In the genomic region with DNA sequence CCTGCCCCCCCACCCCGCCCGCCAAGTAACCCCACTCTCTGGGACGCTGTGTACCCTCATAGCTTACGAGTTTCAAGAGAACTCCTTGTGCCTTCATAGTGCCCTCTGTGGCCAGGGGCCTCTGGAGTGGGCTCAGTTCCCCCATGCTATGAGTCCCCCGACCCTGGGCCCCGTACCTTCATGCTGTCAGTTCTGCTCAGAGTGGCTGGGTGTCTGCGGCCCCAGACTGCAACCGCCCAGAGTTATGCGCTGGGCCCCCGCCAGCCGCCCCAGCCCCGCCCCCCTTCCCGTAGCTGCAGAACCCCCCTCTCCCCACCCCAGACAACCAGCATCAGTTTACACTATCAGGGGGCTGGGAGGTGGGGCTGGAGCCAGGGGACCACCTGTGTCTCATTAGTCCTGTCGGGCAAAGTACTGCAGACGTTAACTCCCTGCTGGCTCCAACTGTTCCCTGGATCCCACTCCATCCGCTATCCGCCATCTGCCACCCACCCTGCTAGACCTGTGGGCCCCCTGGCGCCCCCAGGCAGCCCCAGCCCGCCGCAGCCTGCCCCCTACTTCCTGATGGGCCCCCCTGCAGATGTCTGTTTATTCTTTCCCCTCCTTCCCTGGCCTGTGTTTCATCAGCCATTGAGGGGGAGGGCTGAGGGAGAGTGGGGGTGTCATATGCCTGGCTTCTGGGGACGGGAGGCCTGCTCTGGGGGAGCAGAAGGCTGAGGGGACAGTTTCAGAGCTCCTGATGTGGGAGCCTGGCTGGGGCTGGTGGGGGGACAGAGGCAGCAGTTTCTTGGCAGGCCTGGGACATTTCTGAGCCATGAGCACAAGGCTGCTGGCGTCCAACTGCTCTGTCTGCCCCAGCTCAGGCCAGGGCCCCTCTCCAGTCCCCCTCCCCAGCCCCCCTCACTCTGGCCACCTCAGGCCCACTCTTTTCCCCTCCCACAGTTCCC, we compare ENCODE assay signal across 9 cellular contexts. TPM values are rescaled to one million over a fixed set of nuclear protein-coding genes. Genes with fewer than 3 reads are reported as not detected.
A peak's percentile ranks its signal among the peaks of the same experiment; 100 is the strongest.
DNase-seq lines count a peak whose midpoint lies in the region; ATAC-seq, FAIRE-seq and TF ChIP-seq lines count a peak whose summit lies in the region.
"Had no signal": no experiment of that assay in that cellular context is flagged by ENCODE, and none has a peak within 500 bp of the region (broad histone marks: within the 10 kb centered on the region; RNA-seq: fewer than 3 reads in every experiment).

A gene with protein sequence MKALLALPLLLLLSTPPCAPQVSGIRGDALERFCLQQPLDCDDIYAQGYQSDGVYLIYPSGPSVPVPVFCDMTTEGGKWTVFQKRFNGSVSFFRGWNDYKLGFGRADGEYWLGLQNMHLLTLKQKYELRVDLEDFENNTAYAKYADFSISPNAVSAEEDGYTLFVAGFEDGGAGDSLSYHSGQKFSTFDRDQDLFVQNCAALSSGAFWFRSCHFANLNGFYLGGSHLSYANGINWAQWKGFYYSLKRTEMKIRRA (minus strand): TSS at position 217 of the 947 bp plus-strand sequence. CDS start 35 bp downstream, at position 182.

- no peak within 1 kb of the TSS for H3K27ac ChIP-seq in PC-9

- ATAC-seq in omental fat pad (ENCODE audit: low FRiP score) (peak; percentile 47), HG03095 (IDR thresholded peaks at IDR 0.05; ENCODE audit: unreplicated experiment) (no peak), GM21367 (IDR thresholded peaks at IDR 0.05; ENCODE audit: unreplicated experiment) (no peak)

- BruUV-seq in PC-9 (replicated peaks; lab: Mats Ljungman, UMichigan), result no TSS peak

- H3K36me3 ChIP-seq in PC-9 (ENCODE audit: low read depth), result 0 out of 2 replicates have a peak, but pooled peaks cover 11% of the 10 kb centered on the region

- FAIRE-seq in GM12891 (lab: Jason Lieb, UNC), result no peak

- POLR2A ChIA-PET in PC-9 (lab: Charles Lee; ENCODE audit: unreplicated experiment), result interaction anchor here (0.6 to 2.1 kb wide), 2 partner anchors 9 to 25 kb away, joined by 3 to 21 read pairs; a partner anchor contains a TSS

- H3K9me2 ChIP-seq in PC-9 (ENCODE audit: insufficient read depth), result no peaks in the 10 kb centered on the region

- DNase-seq in DMS 273 treated with DMSO at 0.1 percent for 48 hours (lab: John Stamatoyannopoulos, UW), result peak; percentile 97
- no peak for DNase-seq in PC-9
- DNase-seq in fibroblast of mammary gland (ENCODE audit: low read depth), result peak; percentile 86
- DNase-seq in omental fat pad (ENCODE audit: low spot score), result peak; percentile 20
- DNase-seq in GM12891 (ENCODE audit: insufficient read length, low spot score), result no peak
- no peak for DNase-seq in NCI-H774 (lab: John Stamatoyannopoulos, UW)

- H3K4me2 ChIP-seq in PC-9, result peak within 1 kb of the TSS; percentile 10; the same call in 1 of the 2 replicates

- intact Hi-C loops in PC-9 (cut with micrococcal nuclease; ENCODE audit: unreplicated experiment), result no loop called here

- no peaks in the 10 kb centered on the region for H4K20me1 ChIP-seq in PC-9 (ENCODE audit: insufficient read depth)

- peaks cover 20% of the 10 kb centered on the region; the same call in 1 of the 2 replicates for H3F3A ChIP-seq in PC-9 (ENCODE audit: insufficient read depth, low read depth)

- no peak for TF ChIP-seq POLR2A in GM12891 (IDR thresholded peaks at IDR 0.05; ENCODE audit: low read depth, low read length)

- CTCF ChIA-PET in PC-9 (lab: Charles Lee), result no interaction called here

- TF ChIP-seq CTCF in PC-9 (conservative IDR thresholded peaks at IDR 0.05) (no peak), fibroblast of mammary gland (conservative IDR thresholded peaks at IDR 0.05; ENCODE audit: control insufficient read depth, insufficient read depth, low read depth, low read length) (no peak), omental fat pad (IDR thresholded peaks at IDR 0.05) (no peak)

- H3K4me1 ChIP-seq in PC-9 (replicated peaks; ENCODE audit: insufficient read depth), result peaks cover 15% of the 10 kb centered on the region

- no peaks in the 10 kb centered on the region for H3K9me3 ChIP-seq in PC-9 (ENCODE audit: insufficient read depth, low read depth)

- no peak within 1 kb of the TSS for H2AFZ ChIP-seq in PC-9

- no peaks in the 10 kb centered on the region for H3K27me3 ChIP-seq in PC-9 (ENCODE audit: insufficient read depth, low read depth)

- no peaks in the 10 kb centered on the region for H3K79me2 ChIP-seq in PC-9 (ENCODE audit: low read depth)

- H3K4me3 ChIP-seq in PC-9, result no peak within 1 kb of the TSS
- peak within 1 kb of the TSS; percentile 40 for H3K4me3 ChIP-seq in fibroblast of mammary gland (ENCODE audit: control insufficient read depth, low read depth, low read length)

TF ChIP-seq in GM12891, 5 proteins besides CTCF, POLR2A, EP300 and RAD21:
- TF ChIP-seq SPI1 (IDR thresholded peaks at IDR 0.05; ENCODE audit: low read depth, low read length) (no peak), TAF1 (IDR thresholded peaks at IDR 0.05; ENCODE audit: low read depth, low read length) (no peak), POLR2AphosphoS5 (IDR thresholded peaks at IDR 0.05; ENCODE audit: low read depth, low read length) (no peak), POU2F2 (IDR thresholded peaks at IDR 0.05; ENCODE audit: low read depth, low read length) (no peak), PAX5 (IDR thresholded peaks at IDR 0.05; ENCODE audit: insufficient read depth, low read length, severe bottlenecking) (no peak)

RNA-seq across cellular contexts. Expression of the gene that starts here (rescaled TPM):
- total RNA-seq in PC-9 (2021) (not detected in 2 replicates), omental fat pad (100 to 1,000 TPM in 2 of 4 donors, 10 to 100 TPM in 2; 79.0 to 170 (median 111) TPM)
- polyA plus RNA-seq in GM12891 (2012; ENCODE audit: low read depth, missing spikeins), result 0.08 TPM
- total RNA-seq: glomerular endothelial cell had no signal

Comparison
In these comparisons a context has a peak if more than half of its experiments do, and no peak if none do; other contexts are left out.
1. RNA of the gene that starts here (total RNA-seq): 79.0 to 170 TPM in omental fat pad; not detected in PC-9; every median in the first group is over 10 times any median in the second.
2. DNase-seq: peak in DMS 273 treated with DMSO at 0.1 percent for 48 hours (single experiment), fibroblast of mammary gland (single experiment) and omental fat pad (single experiment); none in PC-9 (0 of 2), GM12891 (single experiment) and NCI-H774 (single experiment).